ENCODE assay signal across 8 cellular contexts in the genomic region with DNA sequence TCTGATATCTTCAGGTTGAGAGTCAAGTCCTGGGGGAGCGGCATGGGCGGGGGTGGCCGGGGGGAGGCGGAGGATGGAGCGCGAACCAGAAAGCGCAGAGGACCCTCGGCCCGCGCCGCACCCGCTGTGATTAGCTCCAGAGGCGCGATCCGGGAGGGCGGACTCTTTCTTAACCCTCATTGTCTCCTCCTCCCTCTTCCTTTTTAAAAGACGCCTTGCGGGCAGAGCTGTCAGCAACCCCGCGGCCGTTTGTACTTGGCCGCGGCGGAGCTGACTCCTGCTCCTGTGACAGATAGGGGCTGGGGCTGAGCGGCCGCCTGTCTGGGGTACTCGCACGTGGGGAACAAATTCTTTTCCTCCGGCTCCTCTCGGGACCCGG. TPM values are rescaled to one million over a fixed set of nuclear protein-coding genes. Genes with fewer than 3 reads are reported as not detected.
DNase-seq lines count a peak whose midpoint lies in the region; ATAC-seq, FAIRE-seq and TF ChIP-seq lines count a peak whose summit lies in the region.

Gene SHISA3, plus strand, starts transcription at position 233 of the 379 bp plus-strand sequence. CDS start 569 bp downstream, outside the sequence.

- H3K27me3 ChIP-seq in parathyroid adenoma (ENCODE audit: control insufficient read depth, insufficient read depth, low read length), result no peaks in the 10 kb centered on the region

- peaks cover 67% of the 10 kb centered on the region for H3K27me3 Mint-ChIP-seq in T-helper 2 cell treated with Interferon-gamma antibody and Interleukin-4, amounts not matched to agents 5 μg/mL and 100 μg/mL, for 36 hours (ENCODE audit: low read depth)

- no peak within 1 kb of the TSS for H3K27ac Mint-ChIP-seq in T-helper 2 cell treated with Interferon-gamma antibody and Interleukin-4, amounts not matched to agents 5 μg/mL and 100 μg/mL, for 36 hours

- H3K36me3 Mint-ChIP-seq in T-helper 2 cell treated with Interferon-gamma antibody and Interleukin-4, amounts not matched to agents 5 μg/mL and 100 μg/mL, for 36 hours (ENCODE audit: low read depth), result no peaks in the 10 kb centered on the region

- peaks cover 20% of the 10 kb centered on the region for H3K4me1 Mint-ChIP-seq in T-helper 2 cell treated with Interferon-gamma antibody and Interleukin-4, amounts not matched to agents 5 μg/mL and 100 μg/mL, for 36 hours (ENCODE audit: low read depth)

- H2AFZ ChIP-seq in parathyroid adenoma, result peak within 1 kb of the TSS; percentile 58

- H3K4me3 ChIP-seq in fibroblast of villous mesenchyme (ENCODE audit: low read depth, low read length), result peak within 1 kb of the TSS; percentile 29
- peak within 1 kb of the TSS; percentile 45 for H3K4me3 ChIP-seq in parathyroid adenoma (ENCODE audit: low read depth, low read length)

- TF ChIP-seq POLR2A in GM18505 (IDR thresholded peaks at IDR 0.05; ENCODE audit: borderline replicate concordance, extremely low read depth, insufficient read depth, insufficient read length), result no peak

- no peaks in the 10 kb centered on the region for H3K9me3 Mint-ChIP-seq in T-helper 2 cell treated with Interferon-gamma antibody and Interleukin-4, amounts not matched to agents 5 μg/mL and 100 μg/mL, for 36 hours

- no peak within 1 kb of the TSS for H3K9ac ChIP-seq in parathyroid adenoma

- H3K9me3 ChIP-seq in parathyroid adenoma (ENCODE audit: control insufficient read depth, low read length), result no peaks in the 10 kb centered on the region

- DNase-seq in 8988T, result peak; percentile 25
- DNase-seq in T-helper 2 cell treated with Interferon-gamma antibody and Interleukin-4, amounts not matched to agents 5 μg/mL and 100 μg/mL, for 36 hours (ENCODE audit: low spot score), result peak; percentile 24
- DNase-seq in fibroblast of villous mesenchyme (ENCODE audit: low read depth), result no peak
- DNase-seq in frontal cortex (ENCODE audit: low spot score in 2 of 2), result no peak
- no peak for DNase-seq in RPMI8226

- no peak within 1 kb of the TSS for H3K27ac ChIP-seq in parathyroid adenoma

- no peaks in the 10 kb centered on the region for H3K79me2 ChIP-seq in parathyroid adenoma

- no peak for FAIRE-seq in frontal cortex (lab: Jason Lieb, UNC)

- peak within 1 kb of the TSS; percentile 85 for H3K4me3 Mint-ChIP-seq in T-helper 2 cell treated with Interferon-gamma antibody and Interleukin-4, amounts not matched to agents 5 μg/mL and 100 μg/mL, for 36 hours

- H3K4me1 ChIP-seq in parathyroid adenoma, result no peaks in the 10 kb centered on the region

- ATAC-seq in GM18505 (IDR thresholded peaks at IDR 0.05; ENCODE audit: unreplicated experiment) (peak; percentile 56), HG03139 (IDR thresholded peaks at IDR 0.05; ENCODE audit: unreplicated experiment) (peak; percentile 42)

- H3K36me3 ChIP-seq in parathyroid adenoma (ENCODE audit: control insufficient read depth, insufficient read depth, low read length), result no peaks in the 10 kb centered on the region

- peak within 1 kb of the TSS; percentile 76 for H3K4me2 ChIP-seq in parathyroid adenoma (ENCODE audit: low read length)

- TF ChIP-seq CTCF in fibroblast of villous mesenchyme (IDR thresholded peaks at IDR 0.05; ENCODE audit: insufficient read depth, low read depth, low read length) (no peak), parathyroid adenoma (IDR thresholded peaks at IDR 0.05) (no peak)

RNA-seq across cellular contexts. Expression of gene SHISA3, which starts in this region (rescaled TPM):
- total RNA-seq in fibroblast of villous mesenchyme, result not detected in 2 replicates
- total RNA-seq in frontal cortex, result under 0.01 TPM

Comparison
In these comparisons a context has a peak if more than half of its experiments do, and no peak if none do; other contexts are left out.
1. DNase-seq: peak in 8988T (single experiment) and T-helper 2 cell treated with Interferon-gamma antibody and Interleukin-4, amounts not matched to agents 5 μg/mL and 100 μg/mL, for 36 hours (single experiment); none in fibroblast of villous mesenchyme (single experiment), frontal cortex (0 of 2) and RPMI8226 (single experiment).